ENCODE assay signal across 25 cellular contexts in genomic region chr1:64561993-64562392, GRCh38.
"Had no signal": no experiment of that assay in that cellular context is flagged by ENCODE, and none has a peak within 500 bp of the region (broad histone marks: within the 10 kb centered on the region; RNA-seq: fewer than 3 reads in every experiment).

No MANE protein-coding gene starts in this region.

- DNase-seq: colonic mucosa; cortex of kidney; dermis blood vessel endothelial cell; dorsolateral prefrontal cortex; effector CD4-positive, alpha-beta T cell; effector CD8-positive, alpha-beta T cell; effector memory CD4-positive, alpha-beta T cell; effector memory CD8-positive, alpha-beta T cell; erythroblast; esophagus squamous epithelium; foreskin fibroblast; foreskin keratinocyte; foreskin melanocyte; gastrocnemius medialis; glutamatergic neuron; head of caudate nucleus; heart left ventricle; heart right ventricle had no signal

- H3K27me3 Mint-ChIP-seq: dendritic cell treated with granulocyte-macrophage colony-stimulating factor and Interleukin-4, amounts not matched to agents 40 ng/mL and 50 ng/mL, for 4 days had no signal

- H3K27ac ChIP-seq: colonic mucosa, coronary artery, dorsolateral prefrontal cortex, epithelial cell of prostate, esophagus muscularis mucosa, esophagus squamous epithelium, foreskin keratinocyte, gastrocnemius medialis, gastroesophageal sphincter, heart left ventricle, heart right ventricle, hepatocyte had no signal

- H3K27ac Mint-ChIP-seq: dendritic cell treated with granulocyte-macrophage colony-stimulating factor and Interleukin-4, amounts not matched to agents 40 ng/mL and 50 ng/mL, for 4 days; effector memory CD8-positive, alpha-beta T cell had no signal

- H3K36me3 ChIP-seq: colonic mucosa, gastrocnemius medialis had no signal

- ATAC-seq: effector memory CD8-positive, alpha-beta T cell; esophagus mucosa; foreskin keratinocyte; gastrocnemius medialis; gastroesophageal sphincter; heart left ventricle; heart right ventricle had no signal

- H3K9me3 Mint-ChIP-seq: dendritic cell treated with granulocyte-macrophage colony-stimulating factor and Interleukin-4, amounts not matched to agents 40 ng/mL and 50 ng/mL, for 4 days had no signal

- H3K4me1 ChIP-seq: colonic mucosa, foreskin keratinocyte, gastrocnemius medialis, gastroesophageal sphincter, heart left ventricle had no signal

- H3K4me3 Mint-ChIP-seq: dendritic cell treated with granulocyte-macrophage colony-stimulating factor and Interleukin-4, amounts not matched to agents 40 ng/mL and 50 ng/mL, for 4 days; effector memory CD8-positive, alpha-beta T cell had no signal

- H3K27me3 ChIP-seq: colonic mucosa, esophagus muscularis mucosa, esophagus squamous epithelium, foreskin keratinocyte, gastrocnemius medialis, gastroesophageal sphincter, heart left ventricle, heart right ventricle, hepatocyte had no signal

- H3K4me3 ChIP-seq: colonic mucosa, coronary artery, dorsolateral prefrontal cortex, esophagus muscularis mucosa, esophagus squamous epithelium, gastrocnemius medialis, gastroesophageal sphincter, heart left ventricle, heart right ventricle, hepatocyte had no signal

- H3K9me3 ChIP-seq: colonic mucosa, gastrocnemius medialis had no signal
